11 cellular contexts compared by ENCODE assay signal in the genomic region with DNA sequence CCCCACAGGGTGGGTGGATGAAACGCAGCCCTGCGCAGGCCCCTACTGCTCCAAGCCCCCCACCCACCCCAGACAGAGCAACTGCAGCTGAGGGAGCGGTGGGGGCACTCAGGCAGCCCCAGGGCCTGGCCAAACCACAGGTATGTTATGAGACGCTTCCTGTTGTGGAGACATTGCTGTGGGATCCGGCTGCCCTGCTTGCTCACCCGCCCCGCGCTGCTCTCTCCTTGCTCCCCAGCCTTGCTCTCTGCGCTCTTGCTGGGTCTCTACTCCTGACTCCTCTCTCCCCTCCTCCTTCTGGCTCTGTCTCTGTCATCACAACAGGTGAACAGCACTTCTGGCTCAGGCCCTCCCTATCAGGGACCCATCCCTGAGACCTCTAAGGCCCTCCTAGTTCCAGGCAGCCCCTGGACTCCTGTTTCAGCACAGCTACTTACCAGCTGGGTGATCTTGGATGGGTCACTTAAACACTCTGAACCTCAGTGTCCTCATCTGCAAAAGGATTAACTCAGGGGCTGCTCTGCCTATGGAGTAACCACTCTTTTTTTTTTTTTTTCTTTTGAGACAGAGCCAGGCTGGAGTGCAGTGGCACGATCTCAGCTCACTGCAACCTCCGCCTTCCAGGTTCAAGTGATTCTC. TPM values are rescaled to one million over a fixed set of nuclear protein-coding genes. Genes with fewer than 3 reads are reported as not detected.
DNase-seq lines count a peak whose midpoint lies in the region; ATAC-seq and TF ChIP-seq lines count a peak whose summit lies in the region.
"Had no signal": no experiment of that assay in that cellular context is flagged by ENCODE, and none has a peak within 500 bp of the region (broad histone marks: within the 10 kb centered on the region; RNA-seq: fewer than 3 reads in every experiment).

No MANE protein-coding gene starts in this region.

- DNase-seq in GM23338 (ENCODE audit: low spot score), result no peak
- DNase-seq in T47D (ENCODE audit: low read depth in 1 of 2, low spot score in 1 of 2), result peak; percentile 47 to 60
- DNase-seq in trophoblast cell, result no peak
- no peak for DNase-seq in posterior vena cava (ENCODE audit: low spot score)
- no peak for DNase-seq in GM13977 (ENCODE audit: low spot score)
- no peak for DNase-seq in 8988T
- DNase-seq: NCI-H1417 treated with DMSO at 0.1 percent for 48 hours had no signal

- peak overlapping the region; percentile 40 for H4K8ac ChIP-seq in trophoblast cell (ENCODE audit: low read depth, low read length)

- no peak overlapping the region for H3K23ac ChIP-seq in trophoblast cell (ENCODE audit: low read length)

- H3K4me3 ChIP-seq in GM23338 (no peak overlapping the region), trophoblast cell (ENCODE audit: low read depth, low read length) (no peak overlapping the region)

- H3K4ac ChIP-seq in trophoblast cell (ENCODE audit: low read depth, low read length), result no peak overlapping the region

- intact Hi-C loops in posterior vena cava (cut with DNase I), result no loop called here

- peak overlapping the region; percentile 19 for H3K14ac ChIP-seq in trophoblast cell (ENCODE audit: low read length)

- no peaks in the 10 kb centered on the region for H3F3A ChIP-seq in GM23338 (replicated peaks; ENCODE audit: low read depth)

- no peaks in the 10 kb centered on the region for H3K9me3 Mint-ChIP-seq in GM23338
- H3K9me3 Mint-ChIP-seq: neural crest cell had no signal

- ATAC-seq in GM23338 (peak; percentile 27; the same call in 2 of the 3 replicates), SK-N-SH treated with all-trans-retinoic acid at 6 μM for 48 hours (peak; percentile 92), GM19467 (IDR thresholded peaks at IDR 0.05; ENCODE audit: unreplicated experiment) (no peak)

- H4K12ac ChIP-seq in trophoblast cell (ENCODE audit: low read depth, low read length), result no peak overlapping the region

- peak overlapping the region; percentile 45 for H4K91ac ChIP-seq in trophoblast cell (ENCODE audit: low read depth, low read length)

- no peak overlapping the region for H3K27ac ChIP-seq in GM23338 (ENCODE audit: low read depth)
- H3K27ac ChIP-seq in trophoblast cell (ENCODE audit: low read depth, low read length), result no peak overlapping the region

- H3K27ac Mint-ChIP-seq in GM23338, result no peak overlapping the region

- peaks cover 11% of the 10 kb centered on the region for H3K79me1 ChIP-seq in trophoblast cell (ENCODE audit: low read length)

- TF ChIP-seq CTCF in GM23338 (conservative IDR thresholded peaks at IDR 0.05; ENCODE audit: low read depth in 2 of 2), result no peak
- TF ChIP-seq CTCF in GM13977 (IDR thresholded peaks at IDR 0.05; ENCODE audit: extremely low read depth, insufficient read depth, missing control alignments), result no peak

- no peaks in the 10 kb centered on the region for H3K9me3 ChIP-seq in trophoblast cell (ENCODE audit: insufficient read depth, low read depth, low read length)

- no peaks in the 10 kb centered on the region for H4K20me1 ChIP-seq in GM23338 (replicated peaks; ENCODE audit: insufficient read depth)

- H3K4me1 ChIP-seq in GM23338 (ENCODE audit: insufficient read depth), result no peaks in the 10 kb centered on the region
- H3K4me1 ChIP-seq in trophoblast cell (ENCODE audit: control insufficient read depth in 1 of 2, insufficient read depth in 2 of 2, low read length in 2 of 2), result peaks cover 10 to 21% of the 10 kb centered on the region in 2 experiments

- no peaks in the 10 kb centered on the region for H3K9me2 ChIP-seq in GM23338 (ENCODE audit: insufficient read depth)

- H3K36me3 ChIP-seq in GM23338 (ENCODE audit: insufficient read depth) (no peaks in the 10 kb centered on the region), trophoblast cell (ENCODE audit: control insufficient read depth in 1 of 2, insufficient read depth in 2 of 2, low read length in 2 of 2) (no peaks in the 10 kb centered on the region)

- no peak overlapping the region for H3K18ac ChIP-seq in trophoblast cell (ENCODE audit: low read length)

- H2BK5ac ChIP-seq in trophoblast cell (ENCODE audit: low read depth, low read length, poor library complexity), result peak overlapping the region; percentile 2

- H3K4me2 ChIP-seq in GM23338 (no peak overlapping the region), trophoblast cell (ENCODE audit: low read length) (peak overlapping the region; percentile 3)

- peaks cover 7% of the 10 kb centered on the region for H3K27me3 Mint-ChIP-seq in GM23338 (ENCODE audit: insufficient read depth, low read depth, poor library complexity)

- no peak overlapping the region for H3K9ac ChIP-seq in trophoblast cell (ENCODE audit: low read length)

- H3K79me2 ChIP-seq in GM23338 (replicated peaks; ENCODE audit: insufficient read depth), result no peaks in the 10 kb centered on the region
- H3K79me2 ChIP-seq in trophoblast cell (ENCODE audit: control insufficient read depth, insufficient read depth, low read length, poor library complexity), result no peaks in the 10 kb centered on the region

- H2AFZ ChIP-seq in GM23338 (no peak overlapping the region), trophoblast cell (ENCODE audit: insufficient read depth, low read length, poor library complexity) (no peak overlapping the region)

- no CpG with 5 or more reads among the region's 11 CpGs for WGBS in trophoblast cell (ENCODE audit: extremely low coverage, insufficient coverage, insufficient read length)

- H2BK12ac ChIP-seq in trophoblast cell (ENCODE audit: low read length), result peak overlapping the region; percentile 2

- in situ Hi-C loops in T47D (cut with HindIII; ENCODE audit: low pct_unique_long_range_greater_than_20kb, low sequenced_read_pairs) (no loop called here), GM13977 (cut with MboI; ENCODE audit: low pct_unique_long_range_greater_than_20kb, low sequenced_read_pairs, unreplicated experiment) (no loop called here)

- H3K27me3 ChIP-seq in GM23338 (ENCODE audit: insufficient read depth) (no peaks in the 10 kb centered on the region), trophoblast cell (ENCODE audit: insufficient read depth, low read length) (no peaks in the 10 kb centered on the region)

- no peak overlapping the region for H2AK5ac ChIP-seq in trophoblast cell (ENCODE audit: low read length)

- no peak overlapping the region for H2BK120ac ChIP-seq in trophoblast cell (ENCODE audit: insufficient read depth, low read length, poor library complexity)

- no peaks in the 10 kb centered on the region; the same call in 2 of the 3 replicates for H3K4me1 Mint-ChIP-seq in GM23338
- H3K4me1 Mint-ChIP-seq: brain, neural crest cell had no signal

- no peak overlapping the region for H3K4me3 Mint-ChIP-seq in GM23338
- H3K4me3 Mint-ChIP-seq: brain, neural crest cell had no signal

- no peaks in the 10 kb centered on the region; the same call in 2 of the 3 replicates for H3K36me3 Mint-ChIP-seq in GM23338 (ENCODE audit: low read depth)
- H3K36me3 Mint-ChIP-seq: brain had no signal

TF ChIP-seq in GM23338, 12 proteins besides CTCF, POLR2A, EP300 and RAD21 (continues in another document):
- no peak for TF ChIP-seq CREB1 (CRISPR knock-in tag; IDR thresholded peaks at IDR 0.05; ENCODE audit: low read depth)
- no peak for TF ChIP-seq ZNF114 (CRISPR knock-in tag; IDR thresholded peaks at IDR 0.05)

TF ChIP-seq in SK-N-SH treated with all-trans-retinoic acid at 6 μM for 48 hours, 23 proteins besides CTCF, POLR2A, EP300 and RAD21:
- no peak for TF ChIP-seq ZNF70 (CRISPR knock-in tag; IDR thresholded peaks at IDR 0.05)
- TF ChIP-seq, protein P1, sequence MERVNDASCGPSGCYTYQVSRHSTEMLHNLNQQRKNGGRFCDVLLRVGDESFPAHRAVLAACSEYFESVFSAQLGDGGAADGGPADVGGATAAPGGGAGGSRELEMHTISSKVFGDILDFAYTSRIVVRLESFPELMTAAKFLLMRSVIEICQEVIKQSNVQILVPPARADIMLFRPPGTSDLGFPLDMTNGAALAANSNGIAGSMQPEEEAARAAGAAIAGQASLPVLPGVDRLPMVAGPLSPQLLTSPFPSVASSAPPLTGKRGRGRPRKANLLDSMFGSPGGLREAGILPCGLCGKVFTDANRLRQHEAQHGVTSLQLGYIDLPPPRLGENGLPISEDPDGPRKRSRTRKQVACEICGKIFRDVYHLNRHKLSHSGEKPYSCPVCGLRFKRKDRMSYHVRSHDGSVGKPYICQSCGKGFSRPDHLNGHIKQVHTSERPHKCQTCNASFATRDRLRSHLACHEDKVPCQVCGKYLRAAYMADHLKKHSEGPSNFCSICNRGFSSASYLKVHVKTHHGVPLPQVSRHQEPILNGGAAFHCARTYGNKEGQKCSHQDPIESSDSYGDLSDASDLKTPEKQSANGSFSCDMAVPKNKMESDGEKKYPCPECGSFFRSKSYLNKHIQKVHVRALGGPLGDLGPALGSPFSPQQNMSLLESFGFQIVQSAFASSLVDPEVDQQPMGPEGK (CRISPR knock-in tag; IDR thresholded peaks at IDR 0.05; ENCODE audit: borderline replicate concordance), result peak; percentile 60; the same call in 1 of the 2 replicates
TF ChIP-seq in SK-N-SH treated with all-trans-retinoic acid at 6 μM for 48 hours: peak in this region for 1.

RNA-seq across cellular contexts. Expression of a gene that starts 15.9 kb away (rescaled TPM):
- 4.9 and 5.0 TPM in 2 replicates for total RNA-seq in GM23338 (2014; rRNA removed; shearing (Covaris generic))
- polyA plus RNA-seq in GM23338 (2016; fragmentation: Nextera tagmentation; extraction: Ambion mirVana), result 0.77 and 0.95 TPM in 2 replicates
- polyA plus RNA-seq in trophoblast cell (2013), result 0.25 and 0.27 TPM in 2 replicates
- 10 to 100 TPM; 33.2 to 35.9 TPM for total RNA-seq in posterior vena cava

RNA-seq across cellular contexts. Expression of a gene that starts 20.5 kb away (rescaled TPM):
- 46.6 and 47.1 TPM in 2 replicates for total RNA-seq in GM23338 (2014; rRNA removed; shearing (Covaris generic))
- polyA plus RNA-seq in GM23338 (2016; fragmentation: Nextera tagmentation; extraction: Ambion mirVana), result 21.5 and 22.6 TPM in 2 replicates
- polyA plus RNA-seq in trophoblast cell (2013), result 14.7 and 16.2 TPM in 2 replicates
- total RNA-seq in posterior vena cava, result 10 to 100 TPM; 16.4 to 18.6 TPM

RNA-seq across cellular contexts. Expression of a gene that starts 25.3 kb away (rescaled TPM):
- 0.62 and 0.94 TPM in 2 replicates for total RNA-seq in GM23338 (2014; rRNA removed; shearing (Covaris generic))
- polyA plus RNA-seq in GM23338 (2016; fragmentation: Nextera tagmentation; extraction: Ambion mirVana), result 0.24 and 0.36 TPM in 2 replicates
- polyA plus RNA-seq in trophoblast cell (2013), result 0.36 and 0.49 TPM in 2 replicates
- total RNA-seq in posterior vena cava, result not detected

RNA-seq across cellular contexts. Expression of a gene that starts 40.1 kb away (rescaled TPM):
- total RNA-seq in GM23338 (2014; rRNA removed; shearing (Covaris generic)), result 55.8 and 55.9 TPM in 2 replicates
- polyA plus RNA-seq in GM23338 (2016; fragmentation: Nextera tagmentation; extraction: Ambion mirVana), result 45.2 and 45.6 TPM in 2 replicates
- polyA plus RNA-seq in trophoblast cell (2013), result 62.9 and 66.9 TPM in 2 replicates
- total RNA-seq in posterior vena cava, result 10 to 100 TPM; 51.4 to 54.7 TPM

RNA-seq across cellular contexts. Expression of a gene that starts 46.8 kb away (rescaled TPM):
- total RNA-seq in GM23338 (2014; rRNA removed; shearing (Covaris generic)), result 37.4 and 59.8 TPM in 2 replicates
- 13.8 and 14.7 TPM in 2 replicates for polyA plus RNA-seq in GM23338 (2016; fragmentation: Nextera tagmentation; extraction: Ambion mirVana)
- polyA plus RNA-seq in trophoblast cell (2013), result 96.6 and 97.6 TPM in 2 replicates
- 100 to 1,000 TPM; 130 to 167 TPM for total RNA-seq in posterior vena cava

Comparison
In these comparisons a context has a peak if more than half of its experiments do, and no peak if none do; other contexts are left out.
1. DNase-seq: peak in T47D (2 of 2); none in GM23338 (single experiment), trophoblast cell (0 of 2), posterior vena cava (single experiment), GM13977 (single experiment) and 8988T (single experiment).